In genomic region chr13:35979378-35979911, GRCh38 we compare ENCODE assay signal across 8 cellular contexts.
A peak's percentile ranks its signal among the peaks of the same experiment; 100 is the strongest.
DNase-seq lines count a peak whose midpoint lies in the region; ATAC-seq and TF ChIP-seq lines count a peak whose summit lies in the region.

No MANE protein-coding gene starts in this region.

- H3K4me3 ChIP-seq in dorsolateral prefrontal cortex: peak overlapping the region in 7 of 59 donors; percentile 3 to 31 (median 21)
- H3K4me3 ChIP-seq in lung: no peak overlapping the region
- no peak overlapping the region for H3K4me3 ChIP-seq in testis

- H3K27ac ChIP-seq in dorsolateral prefrontal cortex: peak overlapping the region in 55 of 59 donors; percentile 20 to 90 (median 69)
- peak overlapping the region in 1 of 2 donors; percentile 46 for H3K27ac ChIP-seq in lung (ENCODE audit: low read depth in 1 of 2, low read length in 1 of 2)
- peak overlapping the region; percentile 21 to 74 for H3K27ac ChIP-seq in testis

- ATAC-seq in lung (ENCODE audit: insufficient read depth, low FRiP score): peak; percentile 67
- no peak for ATAC-seq in GM18520 (IDR thresholded peaks at IDR 0.05; ENCODE audit: unreplicated experiment)
- no peak for ATAC-seq in HG03196 (IDR thresholded peaks at IDR 0.05; ENCODE audit: unreplicated experiment)
- no peak for ATAC-seq in GM18519 (IDR thresholded peaks at IDR 0.05; ENCODE audit: low FRiP score, unreplicated experiment)

- H3K36me3 ChIP-seq in lung (ENCODE audit: control insufficient read depth in 2 of 2, insufficient read depth in 2 of 2, low read length in 2 of 2) (no peaks in the 10 kb centered on the region), testis (ENCODE audit: low read depth, missing control alignments) (no peaks in the 10 kb centered on the region)

- TF ChIP-seq POLR2A in testis (IDR thresholded peaks at IDR 0.05): no peak

- H3K4me1 ChIP-seq in lung (ENCODE audit: control insufficient read depth in 2 of 2, insufficient read depth in 2 of 2, low read length in 2 of 2): peaks cover 0 to 2% of the 10 kb centered on the region in 2 donors
- peaks cover 5% of the 10 kb centered on the region for H3K4me1 ChIP-seq in testis

- peaks cover 0 to 4% (median 0%) of the 10 kb centered on the region in 45 donors for H3K27me3 ChIP-seq in dorsolateral prefrontal cortex
- H3K27me3 ChIP-seq in lung (ENCODE audit: control insufficient read depth, insufficient read depth): no peaks in the 10 kb centered on the region
- no peaks in the 10 kb centered on the region for H3K27me3 ChIP-seq in testis

- H3K9me3 ChIP-seq in lung (ENCODE audit: control insufficient read depth in 2 of 2, insufficient read depth in 1 of 2, low read length in 1 of 2) (peaks cover 0 to 2% of the 10 kb centered on the region in 2 donors), testis (no peaks in the 10 kb centered on the region)

- TF ChIP-seq CTCF in dorsolateral prefrontal cortex (IDR thresholded peaks at IDR 0.05 in 54 of 56, conservative IDR thresholded peaks at IDR 0.05 in 2 of 56; ENCODE audit: low read depth in 1 of 56, partially characterized antibody in 56 of 56): peak in 1 of 56 donors; percentile 8
- no peak for TF ChIP-seq CTCF in lung (IDR thresholded peaks at IDR 0.05; ENCODE audit: control extremely low read depth, extremely low read depth)
- no peak for TF ChIP-seq CTCF in testis (IDR thresholded peaks at IDR 0.05)

- DNase-seq in M059J (ENCODE audit: low read depth) (peak; percentile 93), dorsolateral prefrontal cortex (peak in 6 of 10 donors; percentile 45 to 55 (median 50)), lung (ENCODE audit: low spot score) (peak; percentile 66), testis (peak; percentile 80), NK-92 (lab: John Stamatoyannopoulos, UW; ENCODE audit: unreplicated experiment) (no peak)

- WGBS in lung, 2 donors: 70 to 84% methylated on average over 8 of the region's 8 CpGs
- 52 to 54% methylated on average over 8 of the region's 8 CpGs for WGBS in testis, 2 donors

- intact Hi-C loops in dorsolateral prefrontal cortex (cut with DNase I) (loop anchor here (2.0 to 5.0 kb wide), 4 partner anchors 59 to 758 kb away; no protein-coding TSS in a partner anchor), testis (cut with DNase I; ENCODE audit: low total_unique reads) (loop anchor here (5.0 kb wide), 1 partner anchor 298 kb away; no protein-coding TSS in a partner anchor)
